Comparison of ENCODE assay signal across 2 cellular contexts in the genomic region with DNA sequence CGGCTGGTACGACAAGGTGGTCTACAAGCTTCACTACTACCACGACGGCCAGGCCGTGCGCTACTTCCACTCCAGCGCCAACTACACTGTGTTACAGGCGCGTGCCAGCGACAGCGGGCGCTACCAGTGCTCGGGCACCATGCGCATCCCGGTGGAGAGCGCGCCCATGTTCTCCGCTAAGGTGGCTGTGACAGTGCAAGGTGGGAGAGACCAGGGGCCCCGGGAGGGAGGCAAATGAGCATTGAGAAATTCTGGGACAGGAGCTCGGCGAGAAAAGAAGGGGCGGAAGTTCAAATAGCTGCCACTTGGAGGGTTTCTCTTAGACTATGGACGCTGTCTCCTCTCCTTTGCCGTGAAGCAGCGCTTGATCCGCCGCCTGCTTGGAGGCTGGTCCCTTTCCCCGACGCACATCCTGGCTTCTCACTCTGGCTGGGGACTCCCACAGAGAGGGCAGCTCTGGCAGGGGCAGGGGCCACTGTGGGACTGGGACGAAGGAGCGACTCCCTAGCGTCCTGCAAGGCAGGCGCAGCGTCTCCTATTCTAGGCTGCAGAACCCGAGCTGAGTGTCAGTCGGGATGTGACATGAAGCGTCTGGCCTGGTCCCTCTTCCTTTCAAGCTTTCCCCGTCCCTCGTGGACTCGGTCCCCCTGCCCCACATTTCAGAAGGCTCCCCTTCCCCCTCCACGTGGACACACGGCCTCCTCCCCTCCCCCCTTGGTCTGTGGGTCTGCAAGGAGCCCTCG.
TF ChIP-seq lines count a peak whose summit lies in the region.

No MANE protein-coding gene starts in this region.

TF ChIP-seq in HEK293, 187 proteins besides CTCF, POLR2A, EP300 and RAD21:
- TF ChIP-seq, protein P1, sequence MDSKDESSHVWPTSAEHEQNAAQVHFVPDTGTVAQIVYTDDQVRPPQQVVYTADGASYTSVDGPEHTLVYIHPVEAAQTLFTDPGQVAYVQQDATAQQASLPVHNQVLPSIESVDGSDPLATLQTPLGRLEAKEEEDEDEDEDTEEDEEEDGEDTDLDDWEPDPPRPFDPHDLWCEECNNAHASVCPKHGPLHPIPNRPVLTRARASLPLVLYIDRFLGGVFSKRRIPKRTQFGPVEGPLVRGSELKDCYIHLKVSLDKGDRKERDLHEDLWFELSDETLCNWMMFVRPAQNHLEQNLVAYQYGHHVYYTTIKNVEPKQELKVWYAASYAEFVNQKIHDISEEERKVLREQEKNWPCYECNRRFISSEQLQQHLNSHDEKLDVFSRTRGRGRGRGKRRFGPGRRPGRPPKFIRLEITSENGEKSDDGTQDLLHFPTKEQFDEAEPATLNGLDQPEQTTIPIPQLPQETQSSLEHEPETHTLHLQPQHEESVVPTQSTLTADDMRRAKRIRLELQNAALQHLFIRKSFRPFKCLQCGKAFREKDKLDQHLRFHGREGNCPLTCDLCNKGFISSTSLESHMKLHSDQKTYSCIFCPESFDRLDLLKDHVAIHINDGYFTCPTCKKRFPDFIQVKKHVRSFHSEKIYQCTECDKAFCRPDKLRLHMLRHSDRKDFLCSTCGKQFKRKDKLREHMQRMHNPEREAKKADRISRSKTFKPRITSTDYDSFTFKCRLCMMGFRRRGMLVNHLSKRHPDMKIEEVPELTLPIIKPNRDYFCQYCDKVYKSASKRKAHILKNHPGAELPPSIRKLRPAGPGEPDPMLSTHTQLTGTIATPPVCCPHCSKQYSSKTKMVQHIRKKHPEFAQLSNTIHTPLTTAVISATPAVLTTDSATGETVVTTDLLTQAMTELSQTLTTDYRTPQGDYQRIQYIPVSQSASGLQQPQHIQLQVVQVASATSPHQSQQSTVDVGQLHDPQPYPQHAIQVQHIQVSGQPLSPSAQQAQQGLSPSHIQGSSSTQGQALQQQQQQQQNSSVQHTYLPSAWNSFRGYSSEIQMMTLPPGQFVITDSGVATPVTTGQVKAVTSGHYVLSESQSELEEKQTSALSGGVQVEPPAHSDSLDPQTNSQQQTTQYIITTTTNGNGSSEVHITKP (tag by site-specific recombination; IDR thresholded peaks at IDR 0.05), result peak; percentile 88
- TF ChIP-seq, protein P2, sequence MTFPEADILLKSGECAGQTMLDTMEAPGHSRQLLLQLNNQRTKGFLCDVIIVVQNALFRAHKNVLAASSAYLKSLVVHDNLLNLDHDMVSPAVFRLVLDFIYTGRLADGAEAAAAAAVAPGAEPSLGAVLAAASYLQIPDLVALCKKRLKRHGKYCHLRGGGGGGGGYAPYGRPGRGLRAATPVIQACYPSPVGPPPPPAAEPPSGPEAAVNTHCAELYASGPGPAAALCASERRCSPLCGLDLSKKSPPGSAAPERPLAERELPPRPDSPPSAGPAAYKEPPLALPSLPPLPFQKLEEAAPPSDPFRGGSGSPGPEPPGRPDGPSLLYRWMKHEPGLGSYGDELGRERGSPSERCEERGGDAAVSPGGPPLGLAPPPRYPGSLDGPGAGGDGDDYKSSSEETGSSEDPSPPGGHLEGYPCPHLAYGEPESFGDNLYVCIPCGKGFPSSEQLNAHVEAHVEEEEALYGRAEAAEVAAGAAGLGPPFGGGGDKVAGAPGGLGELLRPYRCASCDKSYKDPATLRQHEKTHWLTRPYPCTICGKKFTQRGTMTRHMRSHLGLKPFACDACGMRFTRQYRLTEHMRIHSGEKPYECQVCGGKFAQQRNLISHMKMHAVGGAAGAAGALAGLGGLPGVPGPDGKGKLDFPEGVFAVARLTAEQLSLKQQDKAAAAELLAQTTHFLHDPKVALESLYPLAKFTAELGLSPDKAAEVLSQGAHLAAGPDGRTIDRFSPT (tag by site-specific recombination; IDR thresholded peaks at IDR 0.05), result peak; percentile 90
- no peak for TF ChIP-seq ZNF837 (tag by site-specific recombination; IDR thresholded peaks at IDR 0.05)
- no peak for TF ChIP-seq REPIN1 (tag by site-specific recombination; IDR thresholded peaks at IDR 0.05; ENCODE audit: low read depth)
- 0 out of 2 replicates have a peak, but pooled peaks have one; percentile 69 for TF ChIP-seq ZBTB17 (tag by site-specific recombination; IDR thresholded peaks at IDR 0.05)
- peak; percentile 82; the same call in 1 of the 2 replicates for TF ChIP-seq ZBTB48 (tag by site-specific recombination; IDR thresholded peaks at IDR 0.05)
- 0 out of 2 replicates have a peak, but pooled peaks have one; percentile 47 for TF ChIP-seq ZNF501 (tag by site-specific recombination; IDR thresholded peaks at IDR 0.05)
- 0 out of 2 replicates have a peak, but pooled peaks have one; percentile 25 for TF ChIP-seq ZNF394 (tag by site-specific recombination; IDR thresholded peaks at IDR 0.05; ENCODE audit: borderline replicate concordance)
- peak; percentile 83 for TF ChIP-seq ZNF335 (tag by site-specific recombination; conservative IDR thresholded peaks at IDR 0.05)
- TF ChIP-seq SP2 (tag by site-specific recombination; IDR thresholded peaks at IDR 0.05), result peak; percentile 35
- TF ChIP-seq ZNF121 (tag by site-specific recombination; IDR thresholded peaks at IDR 0.05), result no peak
- TF ChIP-seq ZNF426 (tag by site-specific recombination; IDR thresholded peaks at IDR 0.05), result no peak
- no peak for TF ChIP-seq MZF1 (tag by site-specific recombination; IDR thresholded peaks at IDR 0.05; ENCODE audit: borderline replicate concordance)
- no peak for TF ChIP-seq ZNF660 (tag by site-specific recombination; IDR thresholded peaks at IDR 0.05)
- 0 out of 2 replicates have a peak, but pooled peaks have one; percentile 8 for TF ChIP-seq ZNF777 (tag by site-specific recombination; IDR thresholded peaks at IDR 0.05; ENCODE audit: borderline replicate concordance)
- TF ChIP-seq ZBTB20 (tag by site-specific recombination; IDR thresholded peaks at IDR 0.05), result peak; percentile 72
- 0 out of 2 replicates have a peak, but pooled peaks have one; percentile 72 for TF ChIP-seq ZNF600 (tag by site-specific recombination; IDR thresholded peaks at IDR 0.05)

TF ChIP-seq in H1, 55 proteins besides CTCF, POLR2A, EP300 and RAD21 (continues in another document):
- TF ChIP-seq BACH1 (IDR thresholded peaks at IDR 0.05; ENCODE audit: low read length) (no peak), GABPA (IDR thresholded peaks at IDR 0.05; ENCODE audit: borderline replicate concordance, insufficient read depth, low read length) (no peak), TBP (IDR thresholded peaks at IDR 0.05; ENCODE audit: low read depth, low read length) (0 out of 2 replicates have a peak, but pooled peaks have one; percentile 11), RFX5 (IDR thresholded peaks at IDR 0.05; ENCODE audit: borderline replicate concordance, low read depth, low read length) (no peak), TAF7 (optimal IDR thresholded peaks at IDR 0.05; ENCODE audit: borderline replicate concordance, low read depth, low read length) (no peak), MAFK (IDR thresholded peaks at IDR 0.05; ENCODE audit: low read depth, low read length) (no peak), SRF (IDR thresholded peaks at IDR 0.05; ENCODE audit: low read depth, low read length) (no peak), EZH2 (IDR thresholded peaks at IDR 0.05; ENCODE audit: low read depth, low read length, severe bottlenecking) (peak; percentile 74), POLR2AphosphoS5 (IDR thresholded peaks at IDR 0.05; ENCODE audit: low read depth, low read length) (no peak), BCL11A (IDR thresholded peaks at IDR 0.05; ENCODE audit: low read depth in 2 of 2, low read length in 2 of 2) (no peak), SIX5 (IDR thresholded peaks at IDR 0.05; ENCODE audit: low read depth, low read length) (no peak), YY1 (IDR thresholded peaks at IDR 0.05; ENCODE audit: low read depth, low read length) (no peak), CHD2 (IDR thresholded peaks at IDR 0.05; ENCODE audit: low read length) (no peak), ASH2L (IDR thresholded peaks at IDR 0.05; ENCODE audit: low read length) (no peak), ZNF274 (IDR thresholded peaks at IDR 0.05; ENCODE audit: borderline replicate concordance, extremely low read depth, low read length) (no peak), KDM1A (IDR thresholded peaks at IDR 0.05; ENCODE audit: borderline replicate concordance, low read length) (no peak), RBBP5 (IDR thresholded peaks at IDR 0.05; ENCODE audit: borderline replicate concordance, low read depth, low read length) (no peak), CBX5 (IDR thresholded peaks at IDR 0.05; ENCODE audit: low read depth, low read length) (no peak), RXRA (IDR thresholded peaks at IDR 0.05; ENCODE audit: insufficient read depth, low read depth, low read length) (no peak), CEBPB (IDR thresholded peaks at IDR 0.05; ENCODE audit: low read depth, low read length) (no peak), SIN3A (conservative IDR thresholded peaks at IDR 0.05 in 1 of 2, IDR thresholded peaks at IDR 0.05 in 1 of 2; ENCODE audit: low read depth in 1 of 2, low read length in 2 of 2) (peak in 1 of 2 experiments; percentile 16; a peak in 2 of 4 replicates), RNF2 (IDR thresholded peaks at IDR 0.05; ENCODE audit: borderline replicate concordance, low read depth, low read length, missing control alignments, poor library complexity, severe bottlenecking) (peak; percentile 42), TEAD4 (IDR thresholded peaks at IDR 0.05; ENCODE audit: low read depth, low read length) (peak; percentile 77), POU5F1 (IDR thresholded peaks at IDR 0.05; ENCODE audit: low read depth, low read length) (no peak), SP1 (IDR thresholded peaks at IDR 0.05; ENCODE audit: low read depth, low read length) (no peak), CREB1 (IDR thresholded peaks at IDR 0.05) (no peak), NRF1 (IDR thresholded peaks at IDR 0.05; ENCODE audit: low read depth, low read length) (no peak), GTF2F1 (IDR thresholded peaks at IDR 0.05; ENCODE audit: borderline replicate concordance, low read depth, low read length) (no peak), SP2 (IDR thresholded peaks at IDR 0.05; ENCODE audit: low read length) (no peak), JUN (IDR thresholded peaks at IDR 0.05; ENCODE audit: low read depth, low read length) (no peak)
- TF ChIP-seq, protein P3, sequence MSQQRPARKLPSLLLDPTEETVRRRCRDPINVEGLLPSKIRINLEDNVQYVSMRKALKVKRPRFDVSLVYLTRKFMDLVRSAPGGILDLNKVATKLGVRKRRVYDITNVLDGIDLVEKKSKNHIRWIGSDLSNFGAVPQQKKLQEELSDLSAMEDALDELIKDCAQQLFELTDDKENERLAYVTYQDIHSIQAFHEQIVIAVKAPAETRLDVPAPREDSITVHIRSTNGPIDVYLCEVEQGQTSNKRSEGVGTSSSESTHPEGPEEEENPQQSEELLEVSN (IDR thresholded peaks at IDR 0.05), result peak; percentile 61
- TF ChIP-seq, protein P4, sequence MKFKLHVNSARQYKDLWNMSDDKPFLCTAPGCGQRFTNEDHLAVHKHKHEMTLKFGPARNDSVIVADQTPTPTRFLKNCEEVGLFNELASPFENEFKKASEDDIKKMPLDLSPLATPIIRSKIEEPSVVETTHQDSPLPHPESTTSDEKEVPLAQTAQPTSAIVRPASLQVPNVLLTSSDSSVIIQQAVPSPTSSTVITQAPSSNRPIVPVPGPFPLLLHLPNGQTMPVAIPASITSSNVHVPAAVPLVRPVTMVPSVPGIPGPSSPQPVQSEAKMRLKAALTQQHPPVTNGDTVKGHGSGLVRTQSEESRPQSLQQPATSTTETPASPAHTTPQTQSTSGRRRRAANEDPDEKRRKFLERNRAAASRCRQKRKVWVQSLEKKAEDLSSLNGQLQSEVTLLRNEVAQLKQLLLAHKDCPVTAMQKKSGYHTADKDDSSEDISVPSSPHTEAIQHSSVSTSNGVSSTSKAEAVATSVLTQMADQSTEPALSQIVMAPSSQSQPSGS (IDR thresholded peaks at IDR 0.05; ENCODE audit: low read length), result no peak
- TF ChIP-seq, protein P5, sequence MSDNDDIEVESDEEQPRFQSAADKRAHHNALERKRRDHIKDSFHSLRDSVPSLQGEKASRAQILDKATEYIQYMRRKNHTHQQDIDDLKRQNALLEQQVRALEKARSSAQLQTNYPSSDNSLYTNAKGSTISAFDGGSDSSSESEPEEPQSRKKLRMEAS (IDR thresholded peaks at IDR 0.05), result peak; percentile 74
- TF ChIP-seq, protein P6, sequence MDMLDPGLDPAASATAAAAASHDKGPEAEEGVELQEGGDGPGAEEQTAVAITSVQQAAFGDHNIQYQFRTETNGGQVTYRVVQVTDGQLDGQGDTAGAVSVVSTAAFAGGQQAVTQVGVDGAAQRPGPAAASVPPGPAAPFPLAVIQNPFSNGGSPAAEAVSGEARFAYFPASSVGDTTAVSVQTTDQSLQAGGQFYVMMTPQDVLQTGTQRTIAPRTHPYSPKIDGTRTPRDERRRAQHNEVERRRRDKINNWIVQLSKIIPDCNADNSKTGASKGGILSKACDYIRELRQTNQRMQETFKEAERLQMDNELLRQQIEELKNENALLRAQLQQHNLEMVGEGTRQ (IDR thresholded peaks at IDR 0.05; ENCODE audit: low read length), result no peak
- TF ChIP-seq, protein P7, sequence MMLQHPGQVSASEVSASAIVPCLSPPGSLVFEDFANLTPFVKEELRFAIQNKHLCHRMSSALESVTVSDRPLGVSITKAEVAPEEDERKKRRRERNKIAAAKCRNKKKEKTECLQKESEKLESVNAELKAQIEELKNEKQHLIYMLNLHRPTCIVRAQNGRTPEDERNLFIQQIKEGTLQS (IDR thresholded peaks at IDR 0.05; ENCODE audit: insufficient read depth, low read depth, low read length), result no peak
